17 cellular contexts compared by ENCODE assay signal in the genomic region with DNA sequence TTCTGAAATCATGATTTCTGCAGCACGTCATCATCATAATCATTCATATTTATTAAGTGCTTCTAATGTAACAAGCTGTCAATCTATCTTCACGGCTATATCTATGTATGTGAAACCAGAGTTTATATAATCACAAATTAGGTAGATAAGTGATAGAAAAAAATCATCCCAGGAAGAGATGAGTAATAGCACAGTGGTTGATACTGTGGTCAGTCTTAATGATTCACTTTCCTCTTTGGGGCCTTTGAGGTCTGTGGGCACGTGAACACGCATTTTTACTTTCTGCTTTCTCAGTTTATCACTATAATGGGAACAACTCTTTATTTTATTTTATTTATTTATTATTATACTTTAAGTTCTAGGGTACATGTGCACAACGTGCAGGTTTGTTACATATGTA.
DNase-seq lines count a peak whose midpoint lies in the region; ATAC-seq and TF ChIP-seq lines count a peak whose summit lies in the region.
"Had no signal": no experiment of that assay in that cellular context is flagged by ENCODE, and none has a peak within 500 bp of the region (broad histone marks: within the 10 kb centered on the region; RNA-seq: fewer than 3 reads in every experiment).

No MANE protein-coding gene starts in this region.

- H4K91ac ChIP-seq in mesenchymal stem cell (ENCODE audit: low read length): no peak overlapping the region

- H2BK12ac ChIP-seq in mesenchymal stem cell (ENCODE audit: low read length in 2 of 2): no peak overlapping the region

- no peak overlapping the region for H3K9ac ChIP-seq in mesenchymal stem cell (ENCODE audit: low read length)

- no peak overlapping the region for H3K4ac ChIP-seq in mesenchymal stem cell (ENCODE audit: low read depth in 1 of 2, low read length in 2 of 2)

- WGBS in mesenchymal stem cell: no CpG with 5 or more reads among the region's 5 CpGs

- no peak overlapping the region for H3K4me2 ChIP-seq in mesenchymal stem cell (ENCODE audit: low read length, poor library complexity, severe bottlenecking)

- H2BK120ac ChIP-seq in mesenchymal stem cell (ENCODE audit: low read depth, low read length): no peak overlapping the region

- intact Hi-C loops in posterior cingulate gyrus (cut with DNase I): no loop called here

- H3K27ac ChIP-seq in mesenchymal stem cell (ENCODE audit: low read length, poor library complexity, severe bottlenecking): no peak overlapping the region
- H3K27ac ChIP-seq: lower lobe of right lung, skin epidermis had no signal

- H3K36me3 ChIP-seq in mesenchymal stem cell (ENCODE audit: control insufficient read depth in 1 of 2, insufficient read depth in 2 of 2, low read depth in 1 of 2, low read length in 2 of 2): no peaks in the 10 kb centered on the region
- H3K36me3 ChIP-seq: lower lobe of right lung had no signal

- no peaks in the 10 kb centered on the region for H3K27me3 ChIP-seq in mesenchymal stem cell (ENCODE audit: control insufficient read depth in 1 of 2, insufficient read depth in 1 of 2, low read length in 2 of 2)

- TF ChIP-seq CTCF in NB4 (IDR thresholded peaks at IDR 0.05; ENCODE audit: low read depth, low read length): no peak
- no peak for TF ChIP-seq CTCF in choroid plexus epithelial cell (conservative IDR thresholded peaks at IDR 0.05; ENCODE audit: low read depth, low read length)

- H3K23ac ChIP-seq in mesenchymal stem cell (ENCODE audit: low read length in 2 of 2): no peak overlapping the region

- H3K9me3 ChIP-seq in mesenchymal stem cell (ENCODE audit: control insufficient read depth, low read length): no peaks in the 10 kb centered on the region
- H3K9me3 ChIP-seq: lower lobe of right lung had no signal

- ATAC-seq in HG03439 (IDR thresholded peaks at IDR 0.05; ENCODE audit: unreplicated experiment): no peak
- ATAC-seq: activated naive CD8-positive, alpha-beta T cell treated with anti-CD3 and anti-CD28 coated beads, Interleukin-2, amount 50 U/mL, for 24 hours; lower lobe of right lung; T-helper 17 cell had no signal

- H2AFZ ChIP-seq in mesenchymal stem cell (ENCODE audit: low read depth, low read length): no peak overlapping the region

- H3K18ac ChIP-seq in mesenchymal stem cell (ENCODE audit: low read depth in 1 of 2, low read length in 2 of 2): no peak overlapping the region

- no peak overlapping the region for H3K4me3 ChIP-seq in NB4 (ENCODE audit: low read depth, low read length)
- H3K4me3 ChIP-seq in choroid plexus epithelial cell (ENCODE audit: low read depth, low read length): no peak overlapping the region
- no peak overlapping the region for H3K4me3 ChIP-seq in mesenchymal stem cell (ENCODE audit: insufficient read depth in 1 of 2, low read depth in 1 of 2, low read length in 2 of 2)
- H3K4me3 ChIP-seq: lower lobe of right lung, skin epidermis had no signal

- H2BK15ac ChIP-seq in mesenchymal stem cell (ENCODE audit: low read depth, poor library complexity, severe bottlenecking): no peak overlapping the region

- H4K8ac ChIP-seq in mesenchymal stem cell (ENCODE audit: low read length): no peak overlapping the region

- TF ChIP-seq POLR2A in NB4 (IDR thresholded peaks at IDR 0.05; ENCODE audit: extremely low read depth, insufficient read length): no peak

- H3K4me1 ChIP-seq in mesenchymal stem cell (ENCODE audit: control insufficient read depth, insufficient read depth, low read depth, low read length): peaks cover 2% of the 10 kb centered on the region
- H3K4me1 ChIP-seq: lower lobe of right lung had no signal

- DNase-seq in GM03348 (ENCODE audit: low spot score) (peak; percentile 33), NB4 (ENCODE audit: low read depth) (peak; percentile 26), choroid plexus epithelial cell (ENCODE audit: low read depth) (peak; percentile 27), mesenchymal stem cell (peak; percentile 47), islet precursor cell (no peak), posterior cingulate gyrus (no peak), COR-L47 (lab: John Stamatoyannopoulos, UW) (no peak)
- DNase-seq: activated B cell treated with CpG ODN at 0.5 μM for 24 hours; activated CD8-positive, alpha-beta memory T cell treated with anti-CD3 and anti-CD28 coated beads for 24 hours; activated naive CD8-positive, alpha-beta T cell treated with anti-CD3 and anti-CD28 coated beads, Interleukin-2, amount 50 U/mL, for 24 hours; DMS 273 treated with DMSO at 0.1 percent for 48 hours; effector CD8-positive, alpha-beta T cell; lower lobe of right lung; SHP77; T-helper 17 cell had no signal

- H2BK5ac ChIP-seq in mesenchymal stem cell (ENCODE audit: low read depth, low read length, poor library complexity, severe bottlenecking): no peak overlapping the region

- no peak overlapping the region for H2AK5ac ChIP-seq in mesenchymal stem cell (ENCODE audit: low read length, severe bottlenecking)

- no peak overlapping the region for H3K14ac ChIP-seq in mesenchymal stem cell (ENCODE audit: low read length in 2 of 2)

- no peaks in the 10 kb centered on the region for H3K79me1 ChIP-seq in mesenchymal stem cell (replicated peaks; ENCODE audit: low read length, poor library complexity, severe bottlenecking)

Comparison
In these comparisons a context has a peak if more than half of its experiments do, and no peak if none do; other contexts are left out.
1. DNase-seq: peak in GM03348 (single experiment), NB4 (single experiment), choroid plexus epithelial cell (single experiment) and mesenchymal stem cell (single experiment); none in islet precursor cell (single experiment), posterior cingulate gyrus (0 of 10) and COR-L47 (single experiment).